5 cellular contexts compared by ENCODE assay signal in the genomic region with DNA sequence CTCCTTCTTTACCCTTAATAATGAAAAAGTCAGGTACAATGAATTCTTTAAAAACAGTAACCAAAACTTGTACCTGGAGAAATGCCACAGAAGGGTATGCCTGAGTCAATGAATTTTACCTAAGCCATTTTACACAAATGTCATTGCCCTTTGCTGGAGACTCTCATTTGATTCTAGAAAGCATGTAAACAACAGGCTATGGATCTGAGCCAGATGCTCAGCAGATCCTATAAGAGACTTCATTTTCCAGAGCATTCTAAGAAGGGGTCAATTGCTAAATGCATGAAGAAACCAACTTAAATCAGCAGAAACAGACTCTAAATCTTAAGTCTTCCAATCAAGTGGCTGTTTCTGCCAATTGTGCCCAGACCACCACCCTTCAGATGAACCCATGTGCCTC.
"Had no signal": no experiment of that assay in that cellular context is flagged by ENCODE, and none has a peak within 500 bp of the region (broad histone marks: within the 10 kb centered on the region; RNA-seq: fewer than 3 reads in every experiment).

No MANE protein-coding gene starts in this region.

- H3K4me3 ChIP-seq: sigmoid colon had no signal

- H3K36me3 ChIP-seq: sigmoid colon had no signal

- DNase-seq: amygdala; naive B cell; sigmoid colon; stimulated activated CD4-positive, alpha-beta T cell treated with anti-CD3 and anti-CD28 coated beads, Interleukin-4, amount 100 ng/mL, for 1 hour; stimulated activated CD8-positive, alpha-beta memory T cell treated with anti-CD3 and anti-CD28 coated beads, Interleukin-4, amount 100 ng/mL, for 48 hours had no signal

- H3K27me3 ChIP-seq: sigmoid colon had no signal
